Comparison of ENCODE assay signal across 20 cellular contexts in genomic region chr10:110957603-110958002, GRCh38. TPM values are rescaled to one million over a fixed set of nuclear protein-coding genes. Genes with fewer than 3 reads are reported as not detected.
DNase-seq lines count a peak whose midpoint lies in the region; ATAC-seq, FAIRE-seq and TF ChIP-seq lines count a peak whose summit lies in the region.
"Had no signal": no experiment of that assay in that cellular context is flagged by ENCODE, and none has a peak within 500 bp of the region (broad histone marks: within the 10 kb centered on the region; RNA-seq: fewer than 3 reads in every experiment).

No MANE protein-coding gene starts in this region.

- H3K9me1 ChIP-seq in K562 (ENCODE audit: control insufficient read depth, insufficient read depth, low read length) = no peaks in the 10 kb centered on the region

- TF ChIP-seq CTCF in A549 (IDR thresholded peaks at IDR 0.05) (no peak), K562 (IDR thresholded peaks at IDR 0.05 in 2 of 3, conservative IDR thresholded peaks at IDR 0.05 in 1 of 3; ENCODE audit: insufficient read depth in 2 of 3, low read depth in 1 of 3, low read length in 3 of 3) (no peak), mesothelial cell of epicardium (IDR thresholded peaks at IDR 0.05; ENCODE audit: unreplicated experiment) (no peak)

- intact Hi-C loops in K562 (cut with micrococcal nuclease) = no loop called here
- intact Hi-C loops in posterior cingulate gyrus (cut with DNase I) = no loop called here

- no peak overlapping the region for H3K4me3 Mint-ChIP-seq in mesothelial cell of epicardium
- H3K4me3 Mint-ChIP-seq: B cell; CD8-positive, alpha-beta T cell had no signal

- in situ Hi-C loops in K562 (cut with MboI) = no loop called here

- no peak for DNase-seq in A549 (ENCODE audit: low read depth in 1 of 2, low spot score in 1 of 2)
- DNase-seq in GM19239 (ENCODE audit: insufficient read length, low spot score) = no peak
- no peak for DNase-seq in K562 (ENCODE audit: extremely low read depth in 1 of 4, low spot score in 3 of 4)
- no peak for DNase-seq in mesothelial cell of epicardium (ENCODE audit: low spot score in 2 of 2, unreplicated experiment in 2 of 2)
- no peak for DNase-seq in NCI-H2171 (lab: John Stamatoyannopoulos, UW)
- no peak for DNase-seq in posterior cingulate gyrus
- DNase-seq in NCI-H510A treated with DMSO at 0.1 percent for 48 hours (lab: John Stamatoyannopoulos, UW) = no peak
- DNase-seq: Caco-2; CD4-positive, CD25-positive, alpha-beta regulatory T cell; CD8-positive, alpha-beta T cell; DMS153; DND-41; GOT3; H7; HCEC 1CT had no signal

- FAIRE-seq in A549 (lab: Jason Lieb, UNC) (no peak), GM19239 (lab: Jason Lieb, UNC) (peak; percentile 73), K562 (lab: Jason Lieb, UNC) (no peak)
- FAIRE-seq: G401.6, GM12892 had no signal

- H3K27me3 ChIP-seq in K562 (ENCODE audit: control insufficient read depth in 2 of 2, insufficient read depth in 2 of 2, low read length in 2 of 2) = no peaks in the 10 kb centered on the region
- H3K27me3 ChIP-seq: BLaER1 had no signal

- peak overlapping the region; percentile 57 for H3K27ac Mint-ChIP-seq in mesothelial cell of epicardium
- H3K27ac Mint-ChIP-seq: B cell; CD4-positive, CD25-positive, alpha-beta regulatory T cell; CD8-positive, alpha-beta T cell had no signal

- peaks cover 2% of the 10 kb centered on the region for H3K9me3 Mint-ChIP-seq in mesothelial cell of epicardium
- H3K9me3 Mint-ChIP-seq: CD8-positive, alpha-beta T cell had no signal

- H2AFZ ChIP-seq in K562 (ENCODE audit: low read depth, low read length) = no peak overlapping the region

- TF ChIP-seq POLR2A in A549 (IDR thresholded peaks at IDR 0.05; ENCODE audit: low read length) = no peak
- no peak for TF ChIP-seq POLR2A in K562 (conservative IDR thresholded peaks at IDR 0.05)

- H3K4me2 ChIP-seq in A549 = no peak overlapping the region
- no peak overlapping the region for H3K4me2 ChIP-seq in K562 (ENCODE audit: insufficient read depth, low read length)
- H3K4me2 ChIP-seq: BLaER1 had no signal

- H3K27ac ChIP-seq in A549 = no peak overlapping the region
- H3K27ac ChIP-seq in K562 (ENCODE audit: extremely low read depth, low read depth, low read length) = no peak overlapping the region
- H3K27ac ChIP-seq: BLaER1, C4-2B had no signal

- H3K4me3 ChIP-seq in A549 = no peak overlapping the region
- no peak overlapping the region for H3K4me3 ChIP-seq in K562
- H3K4me3 ChIP-seq: BLaER1 had no signal

- H3K79me2 ChIP-seq in K562 (ENCODE audit: control insufficient read depth, insufficient read depth, low read length) = peaks cover 53% of the 10 kb centered on the region

- CTCF ChIA-PET in A549 (lab: Yijun Ruan, JAX) (interaction anchor here (0.6 kb wide), 1 partner anchor 717 kb away, joined by 3 read pairs; no protein-coding TSS in a partner anchor), K562 (lab: Yijun Ruan, JAX; ENCODE audit: low intra/inter-chr PET ratio) (no interaction called here)

- BruUV-seq in K562 (replicated peaks; lab: Mats Ljungman, UMichigan) = no TSS peak

- H3K27me3 Mint-ChIP-seq in mesothelial cell of epicardium (ENCODE audit: low read depth) = no peaks in the 10 kb centered on the region
- H3K27me3 Mint-ChIP-seq: B cell; CD4-positive, CD25-positive, alpha-beta regulatory T cell had no signal

- no peak overlapping the region for H3K9ac ChIP-seq in K562 (ENCODE audit: insufficient read depth in 1 of 2, low read depth in 2 of 2, low read length in 2 of 2)
- H3K9ac ChIP-seq: BLaER1 had no signal

- ATAC-seq in A549 (no peak), K562 (no peak)
- ATAC-seq: CD8-positive, alpha-beta T cell had no signal

- H4K20me1 ChIP-seq in K562 (replicated peaks; ENCODE audit: control insufficient read depth, insufficient read depth, low read length) = 0 out of 2 replicates have a peak, but pooled peaks cover 3% of the 10 kb centered on the region

- POLR2A ChIA-PET in A549 (lab: Yijun Ruan, JAX) (no interaction called here), K562 (lab: Yijun Ruan, JAX) (interaction anchor here (0.9 kb wide), 1 partner anchor 12 kb away, joined by 3 read pairs; no protein-coding TSS in a partner anchor)

- H3K9me3 ChIP-seq in A549 (no peaks in the 10 kb centered on the region), K562 (replicated peaks; ENCODE audit: control insufficient read depth, insufficient read depth, low read depth, low read length) (no peaks in the 10 kb centered on the region)
- H3K9me3 ChIP-seq: Caco-2 had no signal

- TF ChIP-seq RAD21 in A549 (conservative IDR thresholded peaks at IDR 0.05 in 1 of 2, IDR thresholded peaks at IDR 0.05 in 1 of 2) (no peak), K562 (CRISPR knock-in tag; conservative IDR thresholded peaks at IDR 0.05 in 1 of 2, IDR thresholded peaks at IDR 0.05 in 1 of 2) (no peak)

- H3K4me1 Mint-ChIP-seq in mesothelial cell of epicardium = peaks cover 24% of the 10 kb centered on the region

- H3K36me3 ChIP-seq in K562 (ENCODE audit: control insufficient read depth, insufficient read depth, low read length) = no peaks in the 10 kb centered on the region

- H3K36me3 Mint-ChIP-seq in mesothelial cell of epicardium = peaks cover 6% of the 10 kb centered on the region

- TF ChIP-seq EP300 in A549 (IDR thresholded peaks at IDR 0.05) (no peak), K562 (IDR thresholded peaks at IDR 0.05; ENCODE audit: low read length) (no peak)

- 90% methylated on average over 1 of the region's 1 CpG for WGBS in A549 (ENCODE audit: missing lambda C conversion rate)
- WGBS in K562 (ENCODE audit: insufficient coverage, low coverage, missing lambda C conversion rate) = 71% methylated on average over 1 of the region's 1 CpG

- H3K4me1 ChIP-seq in A549 (0 out of 3 replicates have a peak, but pooled peaks cover 2% of the 10 kb centered on the region), K562 (replicated peaks in 1 of 2; ENCODE audit: control insufficient read depth in 2 of 2, insufficient read depth in 2 of 2, low read length in 2 of 2) (no peaks in the 10 kb centered on the region)
- H3K4me1 ChIP-seq: BLaER1, Caco-2 had no signal

TF ChIP-seq in A549, 52 proteins besides CTCF, POLR2A, EP300 and RAD21:
- TF ChIP-seq MAFK (IDR thresholded peaks at IDR 0.05; ENCODE audit: partially characterized antibody) (peak; percentile 90), HOXB5 (CRISPR knock-in tag; IDR thresholded peaks at IDR 0.05) (no peak)
TF ChIP-seq in A549: peak in this region for 1.

TF ChIP-seq in K562, 482 proteins besides CTCF, POLR2A, EP300 and RAD21 (continues in another document):
- TF ChIP-seq MAFG (tag; conservative IDR thresholded peaks at IDR 0.05) (peak; percentile 72), ZNF217 (CRISPR knock-in tag; IDR thresholded peaks at IDR 0.05) (no peak)

RNA-seq across cellular contexts. Expression of gene SHOC2, which starts 38.2 kb away (rescaled TPM):
- polyA plus RNA-seq in A549 (2011; rRNA removed) (32.1 and 33.1 TPM in 2 replicates), A549 (2017; fragmentation: RNase III; extraction: RNeasy Plus Mini Kit Qiagen cat#74134 plus additional on column Dnase treatment) (17.7 to 20.5 TPM (median 20.3 TPM) in 3 replicates), K562 (2011; rRNA removed) (10.2 and 14.9 TPM in 2 replicates), K562 (2014; fragmentation: Illumina TruSeq; extraction: Trizol) (16.3 and 17.2 TPM in 2 replicates), K562 (2014; fragmentation: Nextera tagmentation; extraction: Ambion mirVana) (10 to 100 TPM; 11.4 to 17.5 TPM), K562 (2014; rRNA removed) (9.2 and 10.3 TPM in 2 replicates)
- 5.2 and 6.1 TPM in 2 replicates for polyA plus RNA-seq in A549 (2012; cell fraction: cytosol; rRNA removed)
- polyA plus RNA-seq in A549 (2012; cell fraction: nucleus; rRNA removed) = 2.2 and 4.8 TPM in 2 replicates
- 19.7 and 20.9 TPM in 2 replicates for polyA minus RNA-seq in A549 (2011; rRNA and poly(A)+ RNA removed)
- 6.3 and 27.4 TPM in 2 replicates for total RNA-seq in K562 (2011; cell fraction: chromatin; rRNA removed; ENCODE audit: low replicate concordance)
- total RNA-seq in K562 (2011; cell fraction: nucleolus; rRNA removed) = 3.5 and 5.8 TPM in 2 replicates
- total RNA-seq in K562 (2011; cell fraction: nucleoplasm; rRNA removed) = 8.9 and 10.8 TPM in 2 replicates
- total RNA-seq in K562 (2014; rRNA removed) (9.2 and 10.2 TPM in 2 replicates), K562 (2014; rRNA removed; fragmentation: Illumina TruSeq; extraction: Trizol) (14.6 and 17.2 TPM in 2 replicates), K562 (2015; rRNA removed; fragmentation: Illumina TruSeq; extraction: Trizol) (13.8 and 16.1 TPM in 2 replicates), K562 (2021) (16.8 and 17.2 TPM in 2 replicates), mesothelial cell of epicardium (40.4 to 43.2 TPM (median 41.0 TPM) in 3 replicates)
- 3.5 and 6.9 TPM in 2 replicates for polyA plus RNA-seq in K562 (2011; cell fraction: cytosol; rRNA removed)
- 3.3 and 4.2 TPM in 2 replicates for polyA plus RNA-seq in K562 (2011; cell fraction: nucleus; rRNA removed)
- polyA plus RNA-seq in K562 (2012) = 11.0 and 13.0 TPM in 2 replicates
- polyA minus RNA-seq in K562 (2011; rRNA and poly(A)+ RNA removed) = 28.5 and 31.2 TPM in 2 replicates
- 6.8 and 13.1 TPM in 2 replicates for polyA minus RNA-seq in K562 (2011; cell fraction: cytosol; rRNA and poly(A)+ RNA removed)
- 9.7 and 21.9 TPM in 2 replicates for polyA minus RNA-seq in K562 (2011; cell fraction: nucleus; rRNA and poly(A)+ RNA removed)

RNA-seq across cellular contexts. Expression of gene BBIP1, which starts 38.6 kb away (rescaled TPM):
- polyA plus RNA-seq in A549 (2011; rRNA removed) (73.5 and 83.4 TPM in 2 replicates), A549 (2017; fragmentation: RNase III; extraction: RNeasy Plus Mini Kit Qiagen cat#74134 plus additional on column Dnase treatment) (57.2 to 64.1 TPM (median 59.6 TPM) in 3 replicates), K562 (2011; rRNA removed) (19.2 and 24.2 TPM in 2 replicates), K562 (2014; fragmentation: Illumina TruSeq; extraction: Trizol) (23.0 and 27.8 TPM in 2 replicates), K562 (2014; fragmentation: Nextera tagmentation; extraction: Ambion mirVana) (10 to 100 TPM; 30.6 to 31.0 TPM), K562 (2014; rRNA removed) (14.1 and 17.3 TPM in 2 replicates)
- polyA plus RNA-seq in A549 (2012; cell fraction: cytosol; rRNA removed) = 13.0 and 15.9 TPM in 2 replicates
- polyA plus RNA-seq in A549 (2012; cell fraction: nucleus; rRNA removed) = 6.2 and 10.1 TPM in 2 replicates
- polyA minus RNA-seq in A549 (2011; rRNA and poly(A)+ RNA removed) = 9.9 and 10.8 TPM in 2 replicates
- 8.1 and 22.8 TPM in 2 replicates for total RNA-seq in K562 (2011; cell fraction: chromatin; rRNA removed; ENCODE audit: low replicate concordance)
- total RNA-seq in K562 (2011; cell fraction: nucleolus; rRNA removed) = 5.1 and 5.5 TPM in 2 replicates
- total RNA-seq in K562 (2011; cell fraction: nucleoplasm; rRNA removed) = 9.8 and 37.7 TPM in 2 replicates
- total RNA-seq in K562 (2014; rRNA removed) (5.2 and 12.2 TPM in 2 replicates), K562 (2014; rRNA removed; fragmentation: Illumina TruSeq; extraction: Trizol) (19.4 and 21.2 TPM in 2 replicates), K562 (2015; rRNA removed; fragmentation: Illumina TruSeq; extraction: Trizol) (18.1 and 18.9 TPM in 2 replicates), K562 (2021) (12.5 and 17.2 TPM in 2 replicates), mesothelial cell of epicardium (16.3 to 18.6 TPM (median 16.5 TPM) in 3 replicates)
- polyA plus RNA-seq in K562 (2011; cell fraction: cytosol; rRNA removed) = 2.6 and 4.7 TPM in 2 replicates
- 8.6 and 11.2 TPM in 2 replicates for polyA plus RNA-seq in K562 (2011; cell fraction: nucleus; rRNA removed)
- polyA plus RNA-seq in K562 (2012) = 17.8 and 20.6 TPM in 2 replicates
- polyA minus RNA-seq in K562 (2011; rRNA and poly(A)+ RNA removed) = 17.2 and 21.9 TPM in 2 replicates
- 3.5 and 5.2 TPM in 2 replicates for polyA minus RNA-seq in K562 (2011; cell fraction: cytosol; rRNA and poly(A)+ RNA removed)
- polyA minus RNA-seq in K562 (2011; cell fraction: nucleus; rRNA and poly(A)+ RNA removed) = 7.0 and 15.1 TPM in 2 replicates

Comparison
In these comparisons a context has a peak if more than half of its experiments do, and no peak if none do; other contexts are left out.
1. Of the 35 proteins assayed by ChIP-seq in both K562 and A549: peak only in K562: none; only in A549: none; in both: MAFK; in neither: 34.